18 cellular contexts compared by ENCODE assay signal in genomic region chr2:44553456-44553855, GRCh38.
DNase-seq lines count a peak whose midpoint lies in the region; TF ChIP-seq lines count a peak whose summit lies in the region.
"Had no signal": no experiment of that assay in that cellular context is flagged by ENCODE, and none has a peak within 500 bp of the region (broad histone marks: within the 10 kb centered on the region; RNA-seq: fewer than 3 reads in every experiment).

No MANE protein-coding gene starts in this region.

- peak; percentile 85 for DNase-seq in EL
- DNase-seq in NCI-H460 (ENCODE audit: extremely low read depth, low read depth), result peak; percentile 9
- DNase-seq in choroid plexus epithelial cell (ENCODE audit: low read depth), result peak; percentile 76
- peak; percentile 52 to 85 for DNase-seq in lung microvascular endothelial cell (ENCODE audit: low read depth in 2 of 2)
- DNase-seq in GM10248 (ENCODE audit: extremely low spot score), result no peak
- no peak for DNase-seq in DMS153 (lab: John Stamatoyannopoulos, UW)
- DNase-seq in WERI-Rb-1, result no peak
- no peak for DNase-seq in NCI-H526 treated with DMSO at 0.1 percent for 48 hours (lab: John Stamatoyannopoulos, UW)
- DNase-seq: activated CD4-positive, alpha-beta T cell treated with anti-CD3 and anti-CD28 coated beads for 36 hours; activated T-cell treated with anti-CD3 and anti-CD28 coated beads, Interleukin-2, amount 50 U/mL, for 1 hour; amniotic stem cell; heart left ventricle; naive B cell; NCI-H1105; NCI-H226; T-helper 17 cell had no signal

- no peak overlapping the region for H3K27ac ChIP-seq in WERI-Rb-1
- H3K27ac ChIP-seq: BLaER1, heart left ventricle, tibial nerve had no signal

- H3K4me3 ChIP-seq in choroid plexus epithelial cell (ENCODE audit: low read depth, low read length), result no peak overlapping the region
- no peak overlapping the region for H3K4me3 ChIP-seq in WERI-Rb-1 (ENCODE audit: low read depth, low read length)
- H3K4me3 ChIP-seq: BLaER1, heart left ventricle, tibial nerve had no signal

- TF ChIP-seq CTCF in choroid plexus epithelial cell (conservative IDR thresholded peaks at IDR 0.05; ENCODE audit: low read depth, low read length) (no peak), GM10248 (IDR thresholded peaks at IDR 0.05; ENCODE audit: control extremely low read depth, extremely low read depth, low read depth, missing control alignments) (no peak), WERI-Rb-1 (IDR thresholded peaks at IDR 0.05; ENCODE audit: low read depth, low read length) (no peak)

- CTCF ChIA-PET in GM10248 (lab: Yijun Ruan, JAX), result interaction anchor here (1.9 kb wide), 1 partner anchor 13 kb away, joined by 4 read pairs; no protein-coding TSS in a partner anchor

- POLR2A ChIA-PET in GM10248 (lab: Yijun Ruan, JAX), result no interaction called here

- H3K9me3 ChIP-seq in WERI-Rb-1 (ENCODE audit: severe bottlenecking), result no peaks in the 10 kb centered on the region
- H3K9me3 ChIP-seq: BLaER1, heart left ventricle, tibial nerve had no signal

- H3K36me3 ChIP-seq in WERI-Rb-1, result no peaks in the 10 kb centered on the region
- H3K36me3 ChIP-seq: BLaER1 had no signal

- H3K27me3 ChIP-seq in WERI-Rb-1 (ENCODE audit: insufficient read depth, low read depth, severe bottlenecking), result no peaks in the 10 kb centered on the region
- H3K27me3 ChIP-seq: BLaER1, heart left ventricle, tibial nerve had no signal

Comparison
In these comparisons a context has a peak if more than half of its experiments do, and no peak if none do; other contexts are left out.
1. DNase-seq: peak in EL (single experiment), NCI-H460 (single experiment), choroid plexus epithelial cell (single experiment) and lung microvascular endothelial cell (2 of 2); none in GM10248 (single experiment), DMS153 (single experiment), WERI-Rb-1 (single experiment) and NCI-H526 treated with DMSO at 0.1 percent for 48 hours (single experiment).